8 cellular contexts compared by ENCODE assay signal in genomic region chr20:10476319-10476724, GRCh38. TPM values are rescaled to one million over a fixed set of nuclear protein-coding genes. Genes with fewer than 3 reads are reported as not detected.
DNase-seq lines count a peak whose midpoint lies in the region; ATAC-seq, FAIRE-seq and TF ChIP-seq lines count a peak whose summit lies in the region.

No MANE protein-coding gene starts in this region.

- peak; percentile 8 for DNase-seq in activated naive CD4-positive, alpha-beta T cell treated with anti-CD3 and anti-CD28 coated beads for 36 hours
- DNase-seq in activated naive CD4-positive, alpha-beta T cell treated with anti-CD3 and anti-CD28 coated beads, Interleukin-2, amount 50 U/mL, for 72 hours (ENCODE audit: low spot score in 2 of 2), result no peak
- DNase-seq in RPMI7951 (ENCODE audit: low read depth), result peak; percentile 47
- DNase-seq in small intestine, result peak; percentile 6
- no peak for DNase-seq in NCI-H1436 (lab: John Stamatoyannopoulos, UW)
- no peak for DNase-seq in CD8-positive, alpha-beta T cell
- no peak for DNase-seq in WTC11 (ENCODE audit: low spot score)

- no peak overlapping the region for H3K27ac Mint-ChIP-seq in activated naive CD4-positive, alpha-beta T cell treated with anti-CD3 and anti-CD28 coated beads for 36 hours
- no peak overlapping the region for H3K27ac Mint-ChIP-seq in activated naive CD4-positive, alpha-beta T cell treated with anti-CD3 and anti-CD28 coated beads, Interleukin-2, amount 50 U/mL, for 72 hours
- H3K27ac Mint-ChIP-seq in CD8-positive, alpha-beta T cell, result no peak overlapping the region
- H3K27ac Mint-ChIP-seq in WTC11, result no peak overlapping the region

- peaks cover 7% of the 10 kb centered on the region for H3K36me3 Mint-ChIP-seq in activated naive CD4-positive, alpha-beta T cell treated with anti-CD3 and anti-CD28 coated beads for 36 hours (ENCODE audit: low read depth)
- peaks cover 0 to 4% of the 10 kb centered on the region in 2 donors for H3K36me3 Mint-ChIP-seq in activated naive CD4-positive, alpha-beta T cell treated with anti-CD3 and anti-CD28 coated beads, Interleukin-2, amount 50 U/mL, for 72 hours
- H3K36me3 Mint-ChIP-seq in CD8-positive, alpha-beta T cell, result no peaks in the 10 kb centered on the region
- no peaks in the 10 kb centered on the region for H3K36me3 Mint-ChIP-seq in WTC11

- intact Hi-C loops in activated naive CD4-positive, alpha-beta T cell treated with anti-CD3 and anti-CD28 coated beads for 36 hours (cut with micrococcal nuclease), result no loop called here
- intact Hi-C loops in CD8-positive, alpha-beta T cell (cut with DNase I, micrococcal nuclease), result loop anchor here in 1 of 2 experiments (10.0 kb wide), 1 partner anchor 728 kb away; no protein-coding TSS in a partner anchor

- WGBS in small intestine, 3 donors, result 54 to 59% (median 59%) methylated on average over 3 of the region's 3 CpGs

- H3K27ac ChIP-seq in small intestine (ENCODE audit: low read depth in 1 of 2, low read length in 1 of 2), result no peak overlapping the region
- no peak overlapping the region for H3K27ac ChIP-seq in CD8-positive, alpha-beta T cell (ENCODE audit: low read depth, low read length)

- no peak overlapping the region for H3K4me3 ChIP-seq in small intestine (ENCODE audit: low read depth in 1 of 2, low read length in 2 of 2)
- H3K4me3 ChIP-seq in CD8-positive, alpha-beta T cell (ENCODE audit: low read depth, low read length), result no peak overlapping the region

- no peak for ATAC-seq in activated naive CD4-positive, alpha-beta T cell treated with anti-CD3 and anti-CD28 coated beads, Interleukin-2, amount 50 U/mL, for 72 hours
- ATAC-seq in HG02970 (IDR thresholded peaks at IDR 0.05; ENCODE audit: low FRiP score, unreplicated experiment) (peak; percentile 41), WTC11 (no peak)
- ATAC-seq in CD8-positive, alpha-beta T cell, result no peak

- H3K9me3 Mint-ChIP-seq in activated naive CD4-positive, alpha-beta T cell treated with anti-CD3 and anti-CD28 coated beads for 36 hours, result no peaks in the 10 kb centered on the region
- no peaks in the 10 kb centered on the region for H3K9me3 Mint-ChIP-seq in activated naive CD4-positive, alpha-beta T cell treated with anti-CD3 and anti-CD28 coated beads, Interleukin-2, amount 50 U/mL, for 72 hours
- H3K9me3 Mint-ChIP-seq in CD8-positive, alpha-beta T cell, result no peaks in the 10 kb centered on the region
- no peaks in the 10 kb centered on the region for H3K9me3 Mint-ChIP-seq in WTC11

- no peaks in the 10 kb centered on the region for H3K27me3 ChIP-seq in small intestine (ENCODE audit: control insufficient read depth in 2 of 2, insufficient read depth in 2 of 2, low read length in 2 of 2)
- no peaks in the 10 kb centered on the region for H3K27me3 ChIP-seq in CD8-positive, alpha-beta T cell (ENCODE audit: insufficient read depth, low read length)

- no peaks in the 10 kb centered on the region for H3K27me3 Mint-ChIP-seq in activated naive CD4-positive, alpha-beta T cell treated with anti-CD3 and anti-CD28 coated beads for 36 hours (ENCODE audit: low read depth)
- no peaks in the 10 kb centered on the region for H3K27me3 Mint-ChIP-seq in CD8-positive, alpha-beta T cell (ENCODE audit: low read depth)
- no peaks in the 10 kb centered on the region for H3K27me3 Mint-ChIP-seq in WTC11 (ENCODE audit: low read depth)

- H3K4me1 ChIP-seq in small intestine (ENCODE audit: control insufficient read depth in 2 of 2, insufficient read depth in 1 of 2, low read depth in 1 of 2, low read length in 1 of 2), result no peaks in the 10 kb centered on the region
- H3K4me1 ChIP-seq in CD8-positive, alpha-beta T cell (ENCODE audit: insufficient read depth, low read length), result no peaks in the 10 kb centered on the region

- FAIRE-seq in small intestine (lab: Jason Lieb, UNC), result no peak

- H3K4me1 Mint-ChIP-seq in activated naive CD4-positive, alpha-beta T cell treated with anti-CD3 and anti-CD28 coated beads for 36 hours (ENCODE audit: low read depth), result peaks cover 10% of the 10 kb centered on the region
- H3K4me1 Mint-ChIP-seq in CD8-positive, alpha-beta T cell (ENCODE audit: low read depth), result peaks cover 18% of the 10 kb centered on the region
- H3K4me1 Mint-ChIP-seq in WTC11, result peaks cover 33% of the 10 kb centered on the region

- H3K4me3 Mint-ChIP-seq in activated naive CD4-positive, alpha-beta T cell treated with anti-CD3 and anti-CD28 coated beads for 36 hours, result no peak overlapping the region
- H3K4me3 Mint-ChIP-seq in CD8-positive, alpha-beta T cell, result no peak overlapping the region
- no peak overlapping the region for H3K4me3 Mint-ChIP-seq in WTC11

- peaks cover 0 to 3% of the 10 kb centered on the region in 2 donors for H3K36me3 ChIP-seq in small intestine (ENCODE audit: control insufficient read depth in 2 of 2, insufficient read depth in 2 of 2, low read length in 2 of 2)
- H3K36me3 ChIP-seq in CD8-positive, alpha-beta T cell (ENCODE audit: insufficient read depth, low read length), result no peaks in the 10 kb centered on the region

- no peak for TF ChIP-seq CTCF in CD8-positive, alpha-beta T cell (IDR thresholded peaks at IDR 0.05)
- no peak for TF ChIP-seq CTCF in WTC11 (IDR thresholded peaks at IDR 0.05)

- POLR2A ChIA-PET in CD8-positive, alpha-beta T cell (lab: Charles Lee), result no interaction called here
- POLR2A ChIA-PET in WTC11 (lab: Charles Lee), result no interaction called here

- H3K9me3 ChIP-seq in small intestine (ENCODE audit: control insufficient read depth, low read depth), result no peaks in the 10 kb centered on the region
- no peaks in the 10 kb centered on the region for H3K9me3 ChIP-seq in CD8-positive, alpha-beta T cell (ENCODE audit: low read length)

- CTCF ChIA-PET in activated naive CD4-positive, alpha-beta T cell treated with anti-CD3 and anti-CD28 coated beads for 36 hours (lab: Charles Lee), result interaction anchor here (0.7 kb wide), 1 partner anchor 89 kb away, joined by 3 read pairs; no protein-coding TSS in a partner anchor
- CTCF ChIA-PET in CD8-positive, alpha-beta T cell (lab: Charles Lee), result no interaction called here
- CTCF ChIA-PET in WTC11 (lab: Charles Lee), result interaction anchor here (0.7 kb wide), 1 partner anchor 174 kb away, joined by 4 read pairs; no protein-coding TSS in a partner anchor

TF ChIP-seq in WTC11, 78 proteins besides CTCF, POLR2A, EP300 and RAD21 (continues in another document):
- no peak for TF ChIP-seq MYBL2 (CRISPR knock-in tag; IDR thresholded peaks at IDR 0.05)
- no peak for TF ChIP-seq NR1H2 (CRISPR knock-in tag; IDR thresholded peaks at IDR 0.05)
- TF ChIP-seq, protein P1, sequence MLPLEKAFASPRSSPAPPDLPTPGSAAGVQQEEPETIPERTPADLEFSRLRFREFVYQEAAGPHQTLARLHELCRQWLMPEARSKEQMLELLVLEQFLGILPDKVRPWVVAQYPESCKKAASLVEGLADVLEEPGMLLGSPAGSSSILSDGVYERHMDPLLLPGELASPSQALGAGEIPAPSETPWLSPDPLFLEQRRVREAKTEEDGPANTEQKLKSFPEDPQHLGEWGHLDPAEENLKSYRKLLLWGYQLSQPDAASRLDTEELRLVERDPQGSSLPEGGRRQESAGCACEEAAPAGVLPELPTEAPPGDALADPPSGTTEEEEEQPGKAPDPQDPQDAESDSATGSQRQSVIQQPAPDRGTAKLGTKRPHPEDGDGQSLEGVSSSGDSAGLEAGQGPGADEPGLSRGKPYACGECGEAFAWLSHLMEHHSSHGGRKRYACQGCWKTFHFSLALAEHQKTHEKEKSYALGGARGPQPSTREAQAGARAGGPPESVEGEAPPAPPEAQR (CRISPR knock-in tag; IDR thresholded peaks at IDR 0.05), result no peak
- no peak for TF ChIP-seq OVOL2 (CRISPR knock-in tag; IDR thresholded peaks at IDR 0.05; ENCODE audit: borderline replicate concordance)
- TF ChIP-seq ZNF317 (CRISPR knock-in tag; IDR thresholded peaks at IDR 0.05; ENCODE audit: borderline replicate concordance, low read depth), result no peak
- TF ChIP-seq FOXP1 (CRISPR knock-in tag; IDR thresholded peaks at IDR 0.05; ENCODE audit: borderline replicate concordance), result no peak
- no peak for TF ChIP-seq NR3C1 (CRISPR knock-in tag; conservative IDR thresholded peaks at IDR 0.05; ENCODE audit: low read depth)
- TF ChIP-seq ETV6 (CRISPR knock-in tag; IDR thresholded peaks at IDR 0.05), result no peak
- TF ChIP-seq, protein P2, sequence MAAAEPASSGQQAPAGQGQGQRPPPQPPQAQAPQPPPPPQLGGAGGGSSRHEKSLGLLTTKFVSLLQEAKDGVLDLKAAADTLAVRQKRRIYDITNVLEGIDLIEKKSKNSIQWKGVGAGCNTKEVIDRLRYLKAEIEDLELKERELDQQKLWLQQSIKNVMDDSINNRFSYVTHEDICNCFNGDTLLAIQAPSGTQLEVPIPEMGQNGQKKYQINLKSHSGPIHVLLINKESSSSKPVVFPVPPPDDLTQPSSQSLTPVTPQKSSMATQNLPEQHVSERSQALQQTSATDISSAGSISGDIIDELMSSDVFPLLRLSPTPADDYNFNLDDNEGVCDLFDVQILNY (CRISPR knock-in tag; IDR thresholded peaks at IDR 0.05), result no peak

RNA-seq across cellular contexts. Expression of gene SLX4IP, which starts 41.2 kb away (rescaled TPM):
- 1 to 10 TPM; 4.9 to 5.2 TPM for total RNA-seq in activated naive CD4-positive, alpha-beta T cell treated with anti-CD3 and anti-CD28 coated beads for 36 hours
- total RNA-seq in activated naive CD4-positive, alpha-beta T cell treated with anti-CD3 and anti-CD28 coated beads, Interleukin-2, amount 50 U/mL, for 72 hours, result 1 to 10 TPM; 3.8 to 9.1 TPM
- total RNA-seq in RPMI7951 (2014; rRNA removed; shearing (Covaris generic)), result 3.7 and 4.7 TPM in 2 replicates
- polyA plus RNA-seq in small intestine, result 1 to 10 TPM; 1.6 to 2.5 (median 2.5) TPM
- 1 to 10 TPM in 1 of 2 experiments, under 1 TPM in 1; 0.92 to 1.2 TPM for total RNA-seq in CD8-positive, alpha-beta T cell
- total RNA-seq in WTC11 (2021), result 7.4 to 9.9 TPM (median 8.4 TPM) in 3 replicates

RNA-seq across cellular contexts. Expression of gene MKKS, which starts 42.3 kb away (rescaled TPM):
- 1 to 10 TPM; 3.8 to 4.2 TPM for total RNA-seq in activated naive CD4-positive, alpha-beta T cell treated with anti-CD3 and anti-CD28 coated beads for 36 hours
- total RNA-seq in activated naive CD4-positive, alpha-beta T cell treated with anti-CD3 and anti-CD28 coated beads, Interleukin-2, amount 50 U/mL, for 72 hours, result 1 to 10 TPM; 2.2 to 6.4 TPM
- total RNA-seq in RPMI7951 (2014; rRNA removed; shearing (Covaris generic)), result 22.2 and 29.7 TPM in 2 replicates
- 10 to 100 TPM; 23.6 to 29.1 (median 25.7) TPM for polyA plus RNA-seq in small intestine
- total RNA-seq in CD8-positive, alpha-beta T cell, result under 1 TPM; 0.49 to 0.83 TPM
- total RNA-seq in WTC11 (2021), result 16.5 to 20.9 TPM (median 17.0 TPM) in 3 replicates

Comparison
In these comparisons a context has a peak if more than half of its experiments do, and no peak if none do; other contexts are left out.
1. DNase-seq: peak in activated naive CD4-positive, alpha-beta T cell treated with anti-CD3 and anti-CD28 coated beads for 36 hours (single experiment), RPMI7951 (single experiment) and small intestine (single experiment); none in activated naive CD4-positive, alpha-beta T cell treated with anti-CD3 and anti-CD28 coated beads, Interleukin-2, amount 50 U/mL, for 72 hours (0 of 2), NCI-H1436 (single experiment), CD8-positive, alpha-beta T cell (0 of 7) and WTC11 (single experiment).